In the genomic region with DNA sequence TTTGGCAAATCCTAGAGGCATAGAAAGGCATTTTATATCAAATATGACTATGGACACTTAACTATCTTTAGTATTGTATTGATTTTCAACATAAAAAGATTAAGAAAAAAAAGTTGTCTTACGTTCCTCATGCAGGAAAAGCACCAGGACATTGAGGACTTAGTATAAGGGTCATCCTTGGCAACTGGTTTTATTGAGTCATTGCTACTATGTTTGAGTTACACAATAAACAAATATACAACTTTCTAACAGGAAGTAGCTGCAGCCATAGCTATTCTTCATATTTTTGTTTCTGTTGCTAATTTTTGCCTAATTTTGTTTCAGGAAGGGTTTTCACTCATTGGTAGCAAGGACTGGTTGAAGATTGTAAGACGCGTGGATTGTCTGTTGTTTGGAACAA, we compare ENCODE assay signal across 13 cellular contexts.
DNase-seq lines count a peak whose midpoint lies in the region; ATAC-seq and TF ChIP-seq lines count a peak whose summit lies in the region.
"Had no signal": no experiment of that assay in that cellular context is flagged by ENCODE, and none has a peak within 500 bp of the region (broad histone marks: within the 10 kb centered on the region; RNA-seq: fewer than 3 reads in every experiment).

No MANE protein-coding gene starts in this region.

- TF ChIP-seq CTCF in PC-9 (conservative IDR thresholded peaks at IDR 0.05), result no peak
- TF ChIP-seq CTCF in fibroblast of villous mesenchyme (IDR thresholded peaks at IDR 0.05; ENCODE audit: insufficient read depth, low read depth, low read length), result no peak
- no peak for TF ChIP-seq CTCF in mucosa of descending colon (IDR thresholded peaks at IDR 0.05)
- no peak for TF ChIP-seq CTCF in nephron progenitor cell (IDR thresholded peaks at IDR 0.05)

- H3K4me1 Mint-ChIP-seq in nephron progenitor cell, result no peaks in the 10 kb centered on the region

- no TSS peak for BruUV-seq in PC-9 (replicated peaks; lab: Mats Ljungman, UMichigan)

- H3K79me2 ChIP-seq in PC-9 (ENCODE audit: low read depth), result no peaks in the 10 kb centered on the region

- peak overlapping the region; percentile 70 for H3K4me2 ChIP-seq in PC-9

- CTCF ChIA-PET in PC-9 (lab: Charles Lee), result no interaction called here

- intact Hi-C loops in PC-9 (cut with micrococcal nuclease; ENCODE audit: unreplicated experiment), result no loop called here
- intact Hi-C loops in mucosa of descending colon (cut with DNase I, micrococcal nuclease), result no loop called here

- H3K27me3 Mint-ChIP-seq in nephron progenitor cell (ENCODE audit: low read depth, poor library complexity), result peaks cover 4% of the 10 kb centered on the region

- H3F3A ChIP-seq in PC-9 (ENCODE audit: insufficient read depth, low read depth), result peaks cover 11% of the 10 kb centered on the region

- no peak overlapping the region for H3K4me3 Mint-ChIP-seq in nephron progenitor cell

- POLR2A ChIA-PET in PC-9 (lab: Charles Lee; ENCODE audit: unreplicated experiment), result no interaction called here

- ATAC-seq in mucosa of descending colon, result peak; percentile 60
- ATAC-seq: HCT116 had no signal

- no peaks in the 10 kb centered on the region for H4K20me1 ChIP-seq in PC-9 (ENCODE audit: insufficient read depth)

- peak; percentile 20 for DNase-seq in HCEC 1CT
- DNase-seq in PC-9, result peak in 1 of 2 experiments; percentile 75
- DNase-seq in fibroblast of villous mesenchyme (ENCODE audit: low read depth), result peak; percentile 6
- DNase-seq in mucosa of descending colon, result no peak
- DNase-seq in NCI-H526 (lab: John Stamatoyannopoulos, UW), result no peak
- no peak for DNase-seq in NCI-H2081 (lab: John Stamatoyannopoulos, UW)
- no peak for DNase-seq in nephron progenitor cell
- DNase-seq: DMS153, NCI-H1694 treated with DMSO at 0.1 percent for 48 hours, NCI-H446, NCI-H748 treated with DMSO at 0.1 percent for 48 hours, SIG-M5 had no signal

- H3K9me3 Mint-ChIP-seq in nephron progenitor cell, result no peaks in the 10 kb centered on the region

- no peaks in the 10 kb centered on the region for H3K9me2 ChIP-seq in PC-9 (ENCODE audit: insufficient read depth)

- H3K27me3 ChIP-seq in PC-9 (ENCODE audit: insufficient read depth, low read depth), result no peaks in the 10 kb centered on the region

- H3K9me3 ChIP-seq in PC-9 (ENCODE audit: insufficient read depth, low read depth), result no peaks in the 10 kb centered on the region
- no peaks in the 10 kb centered on the region for H3K9me3 ChIP-seq in mucosa of descending colon

- no peak overlapping the region for H3K27ac Mint-ChIP-seq in nephron progenitor cell

- H3K4me1 ChIP-seq in PC-9 (replicated peaks; ENCODE audit: insufficient read depth) (peaks cover 27% of the 10 kb centered on the region), mucosa of descending colon (ENCODE audit: low read depth) (peaks cover 5% of the 10 kb centered on the region)

- H3K4me3 ChIP-seq in PC-9 (peak overlapping the region; percentile 40; the same call in 1 of the 2 replicates), fibroblast of villous mesenchyme (ENCODE audit: low read depth, low read length) (no peak overlapping the region), mucosa of descending colon (no peak overlapping the region)

- H3K36me3 Mint-ChIP-seq in nephron progenitor cell (ENCODE audit: low read depth), result no peaks in the 10 kb centered on the region

- H3K36me3 ChIP-seq in PC-9 (ENCODE audit: low read depth) (no peaks in the 10 kb centered on the region), mucosa of descending colon (ENCODE audit: low read depth) (no peaks in the 10 kb centered on the region)

- peak overlapping the region; percentile 50 for H3K27ac ChIP-seq in PC-9

- H2AFZ ChIP-seq in PC-9, result peak overlapping the region; percentile 30; the same call in 1 of the 2 replicates

Comparison
In these comparisons a context has a peak if more than half of its experiments do, and no peak if none do; other contexts are left out.
1. DNase-seq: peak in HCEC 1CT (single experiment) and fibroblast of villous mesenchyme (single experiment); none in mucosa of descending colon (0 of 3), NCI-H526 (0 of 2), NCI-H2081 (0 of 2) and nephron progenitor cell (single experiment).